ENCODE assay signal across 1 cellular context in the genomic region with DNA sequence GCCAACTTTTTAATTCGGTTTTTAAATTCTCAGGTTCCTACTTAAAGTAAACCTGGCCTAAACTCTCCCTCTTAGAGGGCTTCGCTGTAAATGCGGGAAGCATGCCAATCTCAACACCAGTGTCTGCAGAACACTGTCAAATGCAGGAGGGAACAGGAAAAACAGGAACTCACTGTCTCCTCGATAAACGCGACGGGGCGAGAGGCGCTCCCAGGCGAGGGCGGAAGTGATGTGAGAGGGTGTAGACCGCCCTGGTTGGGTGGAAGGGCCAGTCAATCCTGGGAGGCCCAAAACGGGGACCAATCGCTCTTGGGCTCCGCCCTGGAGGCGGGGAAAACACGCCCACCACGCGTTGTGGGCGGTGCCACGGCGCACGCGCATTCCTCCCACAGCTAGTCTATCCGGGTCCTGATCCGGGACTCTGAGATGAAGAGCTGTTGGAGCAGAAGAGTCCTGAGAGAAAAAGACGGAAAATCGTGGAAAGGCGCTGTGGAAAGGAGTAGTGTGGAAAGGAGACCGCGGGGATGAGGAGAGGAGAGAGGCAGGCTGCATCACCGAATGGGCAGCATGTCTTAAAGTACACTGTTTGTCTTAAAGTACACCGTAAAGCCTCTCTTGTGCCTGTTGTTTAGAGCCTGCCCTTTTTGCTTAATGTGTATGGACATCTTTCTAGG.
TF ChIP-seq lines count a peak whose summit lies in the region.

No MANE protein-coding gene starts in this region.

TF ChIP-seq in GM23338, 12 proteins besides CTCF, POLR2A, EP300 and RAD21 (continued from another document):
- TF ChIP-seq NANOG (IDR thresholded peaks at IDR 0.05; ENCODE audit: borderline replicate concordance) (no peak), POLR2AphosphoS5 (IDR thresholded peaks at IDR 0.05; ENCODE audit: low read depth) (peak; percentile 89), CREB1 (CRISPR knock-in tag; IDR thresholded peaks at IDR 0.05; ENCODE audit: low read depth) (peak; percentile 92), EZH2phosphoT487 (IDR thresholded peaks at IDR 0.05; ENCODE audit: unreplicated experiment) (no peak), ZNF331 (CRISPR knock-in tag; IDR thresholded peaks at IDR 0.05; ENCODE audit: low read depth) (no peak)
- TF ChIP-seq, protein P1, sequence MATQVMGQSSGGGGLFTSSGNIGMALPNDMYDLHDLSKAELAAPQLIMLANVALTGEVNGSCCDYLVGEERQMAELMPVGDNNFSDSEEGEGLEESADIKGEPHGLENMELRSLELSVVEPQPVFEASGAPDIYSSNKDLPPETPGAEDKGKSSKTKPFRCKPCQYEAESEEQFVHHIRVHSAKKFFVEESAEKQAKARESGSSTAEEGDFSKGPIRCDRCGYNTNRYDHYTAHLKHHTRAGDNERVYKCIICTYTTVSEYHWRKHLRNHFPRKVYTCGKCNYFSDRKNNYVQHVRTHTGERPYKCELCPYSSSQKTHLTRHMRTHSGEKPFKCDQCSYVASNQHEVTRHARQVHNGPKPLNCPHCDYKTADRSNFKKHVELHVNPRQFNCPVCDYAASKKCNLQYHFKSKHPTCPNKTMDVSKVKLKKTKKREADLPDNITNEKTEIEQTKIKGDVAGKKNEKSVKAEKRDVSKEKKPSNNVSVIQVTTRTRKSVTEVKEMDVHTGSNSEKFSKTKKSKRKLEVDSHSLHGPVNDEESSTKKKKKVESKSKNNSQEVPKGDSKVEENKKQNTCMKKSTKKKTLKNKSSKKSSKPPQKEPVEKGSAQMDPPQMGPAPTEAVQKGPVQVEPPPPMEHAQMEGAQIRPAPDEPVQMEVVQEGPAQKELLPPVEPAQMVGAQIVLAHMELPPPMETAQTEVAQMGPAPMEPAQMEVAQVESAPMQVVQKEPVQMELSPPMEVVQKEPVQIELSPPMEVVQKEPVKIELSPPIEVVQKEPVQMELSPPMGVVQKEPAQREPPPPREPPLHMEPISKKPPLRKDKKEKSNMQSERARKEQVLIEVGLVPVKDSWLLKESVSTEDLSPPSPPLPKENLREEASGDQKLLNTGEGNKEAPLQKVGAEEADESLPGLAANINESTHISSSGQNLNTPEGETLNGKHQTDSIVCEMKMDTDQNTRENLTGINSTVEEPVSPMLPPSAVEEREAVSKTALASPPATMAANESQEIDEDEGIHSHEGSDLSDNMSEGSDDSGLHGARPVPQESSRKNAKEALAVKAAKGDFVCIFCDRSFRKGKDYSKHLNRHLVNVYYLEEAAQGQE (IDR thresholded peaks at IDR 0.05; ENCODE audit: unreplicated experiment) = no peak
